In the genomic region with DNA sequence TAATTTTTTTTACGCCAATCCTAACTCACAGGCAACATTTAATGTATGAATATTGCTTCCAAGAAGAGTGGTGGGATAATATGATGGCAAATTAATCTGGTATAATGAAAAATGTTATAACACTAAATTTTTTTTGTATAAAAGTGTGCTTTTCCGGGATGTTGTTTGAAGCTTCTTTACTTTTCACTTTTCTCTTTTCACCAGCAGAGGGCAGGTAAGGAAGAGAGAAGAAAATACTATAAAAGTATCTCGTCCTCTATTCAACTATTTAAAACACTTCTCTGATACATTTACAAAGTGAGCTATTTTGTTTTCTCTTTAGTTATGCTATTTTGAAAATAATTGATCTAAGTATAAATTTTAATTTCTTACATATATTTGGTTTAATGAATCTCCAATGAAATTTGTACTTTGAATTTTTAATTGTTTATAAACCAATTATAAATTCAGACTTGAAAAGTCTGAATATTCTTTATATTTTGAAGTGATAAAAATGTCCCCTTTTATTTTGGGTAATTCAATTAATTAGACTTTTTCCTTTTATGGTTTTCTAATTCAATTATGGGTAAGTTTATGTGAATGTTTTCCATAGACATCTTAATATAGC, we compare ENCODE assay signal across 8 cellular contexts. TPM values are rescaled to one million over a fixed set of nuclear protein-coding genes. Genes with fewer than 3 reads are reported as not detected.
DNase-seq lines count a peak whose midpoint lies in the region; ATAC-seq and TF ChIP-seq lines count a peak whose summit lies in the region.

No MANE protein-coding gene starts in this region.

- H3K27me3 Mint-ChIP-seq in osteocyte (ENCODE audit: unreplicated experiment): peaks cover 26% of the 10 kb centered on the region

- H3K36me3 Mint-ChIP-seq in osteocyte (ENCODE audit: unreplicated experiment): no peaks in the 10 kb centered on the region

- H3K27ac ChIP-seq in coronary artery (no peak overlapping the region), WERI-Rb-1 (no peak overlapping the region)

- H3K9me3 ChIP-seq in WERI-Rb-1 (ENCODE audit: severe bottlenecking): no peaks in the 10 kb centered on the region

- no peaks in the 10 kb centered on the region for H3K36me3 ChIP-seq in WERI-Rb-1

- peak; percentile 12 for DNase-seq in AG08396 (ENCODE audit: low spot score)
- peak; percentile 32 for DNase-seq in NCI-H2196 (lab: John Stamatoyannopoulos, UW; ENCODE audit: unreplicated experiment)
- no peak for DNase-seq in coronary artery (ENCODE audit: low spot score)
- DNase-seq in osteocyte (ENCODE audit: extremely low spot score, unreplicated experiment): no peak
- no peak for DNase-seq in GM20000 (ENCODE audit: low spot score)
- DNase-seq in WERI-Rb-1: no peak
- DNase-seq in activated naive CD4-positive, alpha-beta T cell treated with anti-CD3 and anti-CD28 coated beads, Interleukin-2, amount 50 U/mL, for 16 hours: no peak

- H3K27ac Mint-ChIP-seq in osteocyte (ENCODE audit: unreplicated experiment): no peak overlapping the region

- TF ChIP-seq CTCF in coronary artery (IDR thresholded peaks at IDR 0.05) (peak; percentile 48), osteocyte (IDR thresholded peaks at IDR 0.05) (peak; percentile 75), GM20000 (IDR thresholded peaks at IDR 0.05; ENCODE audit: extremely low read depth, missing control alignments) (no peak), WERI-Rb-1 (IDR thresholded peaks at IDR 0.05; ENCODE audit: low read depth, low read length) (no peak)

- H3K4me1 Mint-ChIP-seq in osteocyte (ENCODE audit: unreplicated experiment): no peaks in the 10 kb centered on the region

- H3K4me3 Mint-ChIP-seq in osteocyte (ENCODE audit: unreplicated experiment): no peak overlapping the region

- ATAC-seq in GM19328 (IDR thresholded peaks at IDR 0.05; ENCODE audit: unreplicated experiment): peak; percentile 55

- H3K9me3 Mint-ChIP-seq in osteocyte (ENCODE audit: unreplicated experiment): peaks cover 7% of the 10 kb centered on the region

- H3K4me3 ChIP-seq in coronary artery (no peak overlapping the region), WERI-Rb-1 (ENCODE audit: low read depth, low read length) (no peak overlapping the region)

- H3K27me3 ChIP-seq in WERI-Rb-1 (ENCODE audit: insufficient read depth, low read depth, severe bottlenecking): peaks cover 15% of the 10 kb centered on the region

RNA-seq across cellular contexts. Expression of gene CFTR, which starts 20.7 kb away (rescaled TPM):
- total RNA-seq in osteocyte: not detected in 2 replicates

RNA-seq across cellular contexts. Expression of gene ASZ1, which starts 31.8 kb away (rescaled TPM):
- total RNA-seq in osteocyte: not detected in 2 replicates

Comparison
In these comparisons a context has a peak if more than half of its experiments do, and no peak if none do; other contexts are left out.
1. DNase-seq: peak in AG08396 (single experiment) and NCI-H2196 (single experiment); none in coronary artery (single experiment), osteocyte (single experiment), GM20000 (single experiment), WERI-Rb-1 (single experiment) and activated naive CD4-positive, alpha-beta T cell treated with anti-CD3 and anti-CD28 coated beads, Interleukin-2, amount 50 U/mL, for 16 hours (single experiment).
2. CTCF ChIP-seq: peak in coronary artery (single experiment) and osteocyte (single experiment); none in GM20000 (single experiment) and WERI-Rb-1 (single experiment).